14 cellular contexts compared by ENCODE assay signal in the genomic region with DNA sequence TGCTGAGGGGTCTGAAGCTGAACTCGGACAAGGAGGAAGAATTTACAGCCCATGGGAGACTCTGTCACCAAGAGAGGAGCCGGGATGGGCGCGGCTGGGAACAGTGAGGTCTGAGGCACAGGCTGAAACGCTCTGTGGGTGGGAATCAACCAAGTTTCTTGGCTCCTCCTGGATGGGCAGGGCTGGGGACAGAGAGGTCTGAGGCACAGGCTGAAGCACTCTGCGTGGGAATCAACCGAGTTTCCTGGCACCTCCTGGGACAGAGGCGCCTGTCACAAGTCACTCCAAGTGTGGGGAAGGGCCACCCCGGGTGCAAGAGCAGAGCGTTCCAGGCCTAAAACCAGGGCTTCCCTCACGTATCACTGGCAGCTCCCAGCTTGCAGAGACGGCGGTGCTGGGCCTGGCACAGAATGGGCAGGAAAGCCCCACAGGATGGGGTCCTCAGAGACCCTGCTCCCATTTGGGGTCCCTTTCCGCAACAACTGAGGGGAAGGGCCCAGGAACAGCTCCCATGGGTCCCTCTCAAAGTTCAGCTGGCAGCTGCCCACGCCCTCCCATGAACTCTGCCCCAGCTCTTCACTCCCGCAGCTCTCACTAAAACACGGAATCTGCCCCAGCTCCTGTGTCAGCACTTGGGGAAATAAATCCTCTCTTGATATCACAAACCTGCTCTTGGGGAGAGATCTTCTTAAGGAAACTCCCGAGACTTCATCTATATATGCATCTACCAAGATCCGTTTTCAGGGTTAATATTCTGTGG. TPM values are rescaled to one million over a fixed set of nuclear protein-coding genes. Genes with fewer than 3 reads are reported as not detected.
DNase-seq lines count a peak whose midpoint lies in the region; ATAC-seq and TF ChIP-seq lines count a peak whose summit lies in the region.
"Had no signal": no experiment of that assay in that cellular context is flagged by ENCODE, and none has a peak within 500 bp of the region (broad histone marks: within the 10 kb centered on the region; RNA-seq: fewer than 3 reads in every experiment).

No MANE protein-coding gene starts in this region.

- H3K23ac ChIP-seq in mesenchymal stem cell (ENCODE audit: low read length in 2 of 2), result no peak overlapping the region

- no peak overlapping the region for H3K14ac ChIP-seq in mesenchymal stem cell (ENCODE audit: low read length in 2 of 2)

- TF ChIP-seq POLR2A in testis (IDR thresholded peaks at IDR 0.05) (no peak), adrenal gland (IDR thresholded peaks at IDR 0.05) (no peak)

- H3K9me3 ChIP-seq in heart right ventricle, result no peaks in the 10 kb centered on the region
- no peaks in the 10 kb centered on the region for H3K9me3 ChIP-seq in mesenchymal stem cell (ENCODE audit: control insufficient read depth, low read length)
- no peaks in the 10 kb centered on the region for H3K9me3 ChIP-seq in testis
- no peaks in the 10 kb centered on the region for H3K9me3 ChIP-seq in adrenal gland (replicated peaks in 1 of 3)
- H3K9me3 ChIP-seq: HAP-1, Peyer's patch had no signal

- H3K9me3 Mint-ChIP-seq in activated CD8-positive, alpha-beta T cell treated with anti-CD3 and anti-CD28 coated beads, Interleukin-2, amount 10 ng/mL, durations not matched to agents 7 days and 5 days (ENCODE audit: insufficient read depth), result no peaks in the 10 kb centered on the region
- no peaks in the 10 kb centered on the region for H3K9me3 Mint-ChIP-seq in type B pancreatic cell

- intact Hi-C loops in Right ventricle myocardium inferior (cut with DNase I) (no loop called here), cardiac septum (cut with DNase I) (no loop called here), heart right ventricle (cut with DNase I) (no loop called here), testis (cut with DNase I; ENCODE audit: low total_unique reads) (no loop called here), adrenal gland (cut with DNase I) (no loop called here)

- H3K27ac Mint-ChIP-seq in activated CD8-positive, alpha-beta T cell treated with anti-CD3 and anti-CD28 coated beads, Interleukin-2, amount 10 ng/mL, durations not matched to agents 7 days and 5 days, result no peak overlapping the region
- H3K27ac Mint-ChIP-seq in type B pancreatic cell, result no peak overlapping the region

- H2BK12ac ChIP-seq in mesenchymal stem cell (ENCODE audit: low read length in 2 of 2), result no peak overlapping the region

- H3K4me1 Mint-ChIP-seq in activated CD8-positive, alpha-beta T cell treated with anti-CD3 and anti-CD28 coated beads, Interleukin-2, amount 10 ng/mL, durations not matched to agents 7 days and 5 days (ENCODE audit: low read depth), result no peaks in the 10 kb centered on the region
- no peaks in the 10 kb centered on the region for H3K4me1 Mint-ChIP-seq in type B pancreatic cell (ENCODE audit: unreplicated experiment)

- peaks cover 36% of the 10 kb centered on the region for H3K36me3 Mint-ChIP-seq in activated CD8-positive, alpha-beta T cell treated with anti-CD3 and anti-CD28 coated beads, Interleukin-2, amount 10 ng/mL, durations not matched to agents 7 days and 5 days (ENCODE audit: low read depth)
- H3K36me3 Mint-ChIP-seq in type B pancreatic cell, result peaks cover 7% of the 10 kb centered on the region

- no peak overlapping the region for H2BK120ac ChIP-seq in mesenchymal stem cell (ENCODE audit: low read depth, low read length)

- H3K4me3 ChIP-seq in heart right ventricle (no peak overlapping the region), mesenchymal stem cell (ENCODE audit: insufficient read depth in 1 of 2, low read depth in 1 of 2, low read length in 2 of 2) (no peak overlapping the region), testis (no peak overlapping the region), adrenal gland (no peak overlapping the region)
- H3K4me3 ChIP-seq: HAP-1, Peyer's patch had no signal

- no peak overlapping the region for H2BK15ac ChIP-seq in mesenchymal stem cell (ENCODE audit: low read depth, poor library complexity, severe bottlenecking)

- ATAC-seq in Right ventricle myocardium inferior (peak; percentile 62), heart right ventricle (peak in 3 of 8 donors; percentile 14 to 63 (median 43))
- no peak for ATAC-seq in activated CD8-positive, alpha-beta T cell treated with anti-CD3 and anti-CD28 coated beads, Interleukin-2, amount 10 ng/mL, durations not matched to agents 7 days and 5 days

- no peak overlapping the region for H3K4ac ChIP-seq in mesenchymal stem cell (ENCODE audit: low read depth in 1 of 2, low read length in 2 of 2)

- no peak overlapping the region for H3K18ac ChIP-seq in mesenchymal stem cell (ENCODE audit: low read depth in 1 of 2, low read length in 2 of 2)

- TF ChIP-seq CTCF in heart right ventricle (IDR thresholded peaks at IDR 0.05), result no peak
- no peak for TF ChIP-seq CTCF in testis (IDR thresholded peaks at IDR 0.05)
- no peak for TF ChIP-seq CTCF in adrenal gland (IDR thresholded peaks at IDR 0.05)
- no peak for TF ChIP-seq CTCF in type B pancreatic cell (conservative IDR thresholded peaks at IDR 0.05)

- DNase-seq in Right ventricle myocardium inferior (ENCODE audit: missing footprints), result peak; percentile 69
- DNase-seq in cardiac septum (ENCODE audit: low spot score), result no peak
- peak in 1 of 2 donors; percentile 30 for DNase-seq in heart right ventricle
- DNase-seq in mesenchymal stem cell, result no peak
- DNase-seq in testis, result peak; percentile 66
- DNase-seq in activated CD8-positive, alpha-beta T cell treated with anti-CD3 and anti-CD28 coated beads, Interleukin-2, amount 10 ng/mL, durations not matched to agents 7 days and 5 days, result no peak
- DNase-seq in adrenal gland, result no peak
- DNase-seq in type B pancreatic cell (ENCODE audit: extremely low spot score, unreplicated experiment), result no peak
- DNase-seq: DMS153, NCI-H2029, NCI-H2171 treated with DMSO at 0.1 percent for 48 hours, NCI-H774, Peyer's patch had no signal

- WGBS in heart right ventricle, 2 donors, result 72 to 84% methylated on average over 19 of the region's 19 CpGs
- WGBS in mesenchymal stem cell, result 95% methylated on average over 18 of the region's 19 CpGs
- WGBS in testis, 2 donors, result 63 to 71% methylated on average over 13 to 19 of the region's 19 CpGs
- 71 to 89% (median 81%) methylated on average over 8 to 19 of the region's 19 CpGs for WGBS in adrenal gland, 4 donors

- POLR2A ChIA-PET in activated CD8-positive, alpha-beta T cell treated with anti-CD3 and anti-CD28 coated beads, Interleukin-2, amount 10 ng/mL, durations not matched to agents 7 days and 5 days (lab: Charles Lee), result no interaction called here

- peaks cover 0 to 93% (median 26%) of the 10 kb centered on the region in 9 donors for H3K36me3 ChIP-seq in heart right ventricle
- peaks cover 58 to 86% of the 10 kb centered on the region in 2 experiments for H3K36me3 ChIP-seq in mesenchymal stem cell (ENCODE audit: control insufficient read depth in 1 of 2, insufficient read depth in 2 of 2, low read depth in 1 of 2, low read length in 2 of 2)
- no peaks in the 10 kb centered on the region for H3K36me3 ChIP-seq in testis (ENCODE audit: low read depth, missing control alignments)
- H3K36me3 ChIP-seq in adrenal gland (replicated peaks in 1 of 2), result peaks cover 0 to 66% of the 10 kb centered on the region in 2 donors

- H3K27ac ChIP-seq in heart right ventricle (peak overlapping the region in 8 of 10 donors; percentile 7 to 67 (median 18)), mesenchymal stem cell (ENCODE audit: low read length, poor library complexity, severe bottlenecking) (no peak overlapping the region), testis (no peak overlapping the region), adrenal gland (peak overlapping the region in 2 of 5 donors; percentile 13 to 45)
- H3K27ac ChIP-seq: Peyer's patch had no signal

- H2AFZ ChIP-seq in mesenchymal stem cell (ENCODE audit: low read depth, low read length), result no peak overlapping the region

- H2AK5ac ChIP-seq in mesenchymal stem cell (ENCODE audit: low read length, severe bottlenecking), result no peak overlapping the region

- CTCF ChIA-PET in activated CD8-positive, alpha-beta T cell treated with anti-CD3 and anti-CD28 coated beads, Interleukin-2, amount 10 ng/mL, durations not matched to agents 7 days and 5 days (lab: Charles Lee), result interaction anchor here (0.6 kb wide), 1 partner anchor 113 kb away, joined by 3 read pairs; no protein-coding TSS in a partner anchor

- H3K4me2 ChIP-seq in mesenchymal stem cell (ENCODE audit: low read length, poor library complexity, severe bottlenecking), result no peak overlapping the region

- H3K4me3 Mint-ChIP-seq in activated CD8-positive, alpha-beta T cell treated with anti-CD3 and anti-CD28 coated beads, Interleukin-2, amount 10 ng/mL, durations not matched to agents 7 days and 5 days, result no peak overlapping the region
- H3K4me3 Mint-ChIP-seq in type B pancreatic cell, result no peak overlapping the region

- H4K91ac ChIP-seq in mesenchymal stem cell (ENCODE audit: low read length), result no peak overlapping the region

- H3K27me3 ChIP-seq in heart right ventricle (no peaks in the 10 kb centered on the region), mesenchymal stem cell (ENCODE audit: control insufficient read depth in 1 of 2, insufficient read depth in 1 of 2, low read length in 2 of 2) (no peaks in the 10 kb centered on the region), testis (no peaks in the 10 kb centered on the region), adrenal gland (no peaks in the 10 kb centered on the region)
- H3K27me3 ChIP-seq: Peyer's patch had no signal

- peaks cover 46% of the 10 kb centered on the region for H3K79me1 ChIP-seq in mesenchymal stem cell (replicated peaks; ENCODE audit: low read length, poor library complexity, severe bottlenecking)

- H3K27me3 Mint-ChIP-seq in activated CD8-positive, alpha-beta T cell treated with anti-CD3 and anti-CD28 coated beads, Interleukin-2, amount 10 ng/mL, durations not matched to agents 7 days and 5 days (ENCODE audit: low read depth), result no peaks in the 10 kb centered on the region
- H3K27me3 Mint-ChIP-seq in type B pancreatic cell, result no peaks in the 10 kb centered on the region

- peak overlapping the region; percentile 26 for H3K9ac ChIP-seq in mesenchymal stem cell (ENCODE audit: low read length)

- H2BK5ac ChIP-seq in mesenchymal stem cell (ENCODE audit: low read depth, low read length, poor library complexity, severe bottlenecking), result no peak overlapping the region

- peaks cover 0 to 37% (median 21%) of the 10 kb centered on the region in 9 donors for H3K4me1 ChIP-seq in heart right ventricle
- H3K4me1 ChIP-seq in mesenchymal stem cell (ENCODE audit: control insufficient read depth, insufficient read depth, low read depth, low read length), result peaks cover 22% of the 10 kb centered on the region
- peaks cover 4% of the 10 kb centered on the region for H3K4me1 ChIP-seq in testis
- no peaks in the 10 kb centered on the region for H3K4me1 ChIP-seq in adrenal gland (replicated peaks in 1 of 2)
- H3K4me1 ChIP-seq: HAP-1, Peyer's patch had no signal

- no peak overlapping the region for H4K8ac ChIP-seq in mesenchymal stem cell (ENCODE audit: low read length)

RNA-seq across cellular contexts. Expression of a gene that starts 18.5 kb away (rescaled TPM):
- total RNA-seq in Right ventricle myocardium inferior (71.8 TPM), cardiac septum (89.0 TPM), heart right ventricle (100 to 1,000 TPM in 1 of 10 donors, 10 to 100 TPM in 9; 68.4 to 168 (median 81.9) TPM), testis (100 to 1,000 TPM; 201 to 204 TPM), adrenal gland (100 to 1,000 TPM; 105 to 193 (median 122) TPM), type B pancreatic cell (ENCODE audit: low replicate concordance) (127 and 139 TPM in 2 replicates)
- polyA plus RNA-seq in heart right ventricle (10 to 100 TPM; 63.9 to 95.1 TPM), testis (ENCODE audit: insufficient read depth, low read depth, low replicate concordance) (134 TPM), adrenal gland (100 to 1,000 TPM in 2 of 3 donors, 10 to 100 TPM in 1; 88.7 to 133 (median 120) TPM)
- polyA plus RNA-seq in mesenchymal stem cell (2013, experiment 1 of 2), result 99.9 TPM
- polyA plus RNA-seq in mesenchymal stem cell (2013, experiment 2 of 2), result 96.6 TPM
- 100 to 1,000 TPM in 1 of 2 experiments, 10 to 100 TPM in 1; 91.5 to 100 TPM for total RNA-seq in activated CD8-positive, alpha-beta T cell treated with anti-CD3 and anti-CD28 coated beads, Interleukin-2, amount 10 ng/mL, durations not matched to agents 7 days and 5 days

RNA-seq across cellular contexts. Expression of a gene that starts 30.8 kb away (rescaled TPM):
- total RNA-seq in Right ventricle myocardium inferior, result 9.7 TPM
- 15.2 TPM for total RNA-seq in cardiac septum
- total RNA-seq in heart right ventricle, result 10 to 100 TPM in 7 of 10 donors, 1 to 10 TPM in 3; 7.0 to 16.0 (median 12.5) TPM
- polyA plus RNA-seq in heart right ventricle, result 10 to 100 TPM in 1 of 2 donors, 1 to 10 TPM in 1; 9.2 to 12.1 TPM
- polyA plus RNA-seq in mesenchymal stem cell (2013, experiment 1 of 2), result 8.7 TPM
- polyA plus RNA-seq in mesenchymal stem cell (2013, experiment 2 of 2), result 8.0 TPM
- 100 to 1,000 TPM; 128 to 147 TPM for total RNA-seq in testis
- 183 TPM for polyA plus RNA-seq in testis (ENCODE audit: insufficient read depth, low read depth, low replicate concordance)
- total RNA-seq in activated CD8-positive, alpha-beta T cell treated with anti-CD3 and anti-CD28 coated beads, Interleukin-2, amount 10 ng/mL, durations not matched to agents 7 days and 5 days, result 10 to 100 TPM; 70.6 to 74.3 TPM
- total RNA-seq in adrenal gland, result 10 to 100 TPM in 7 of 8 donors, 1 to 10 TPM in 1; 5.8 to 98.9 (median 20.8) TPM
- 10 to 100 TPM in 2 of 3 donors, 1 to 10 TPM in 1; 6.8 to 39.2 (median 13.6) TPM for polyA plus RNA-seq in adrenal gland
- total RNA-seq in type B pancreatic cell (ENCODE audit: low replicate concordance), result 68.8 and 76.3 TPM in 2 replicates

RNA-seq across cellular contexts. Expression of a gene that starts 36.2 kb away (rescaled TPM):
- total RNA-seq in Right ventricle myocardium inferior (1.4 TPM), cardiac septum (4.3 TPM), heart right ventricle (1 to 10 TPM; 1.2 to 6.5 (median 2.2) TPM), testis (100 to 1,000 TPM; 208 to 276 TPM), adrenal gland (1 to 10 TPM in 6 of 8 donors, under 1 TPM in 2; 0.69 to 8.7 (median 2.1) TPM), type B pancreatic cell (ENCODE audit: low replicate concordance) (4.9 and 7.4 TPM in 2 replicates)
- polyA plus RNA-seq in heart right ventricle (10 to 100 TPM in 1 of 2 donors, 1 to 10 TPM in 1; 8.6 to 13.1 TPM), testis (ENCODE audit: insufficient read depth, low read depth, low replicate concordance) (796 TPM), adrenal gland (10 to 100 TPM in 2 of 3 donors, 1 to 10 TPM in 1; 2.6 to 24.6 (median 17.4) TPM)
- 2.2 TPM for polyA plus RNA-seq in mesenchymal stem cell (2013, experiment 1 of 2)
- polyA plus RNA-seq in mesenchymal stem cell (2013, experiment 2 of 2), result 2.1 TPM
- total RNA-seq in activated CD8-positive, alpha-beta T cell treated with anti-CD3 and anti-CD28 coated beads, Interleukin-2, amount 10 ng/mL, durations not matched to agents 7 days and 5 days, result 1 to 10 TPM; 8.7 to 9.5 TPM

RNA-seq across cellular contexts. Expression of a gene that starts 36.8 kb away (rescaled TPM):
- total RNA-seq in Right ventricle myocardium inferior (14.3 TPM), cardiac septum (17.0 TPM), heart right ventricle (10 to 100 TPM; 10.0 to 30.5 (median 16.2) TPM), testis (10 to 100 TPM; 22.8 to 31.6 TPM), adrenal gland (10 to 100 TPM; 25.5 to 54.0 (median 45.2) TPM), type B pancreatic cell (ENCODE audit: low replicate concordance) (34.6 and 37.8 TPM in 2 replicates)
- polyA plus RNA-seq in heart right ventricle (10 to 100 TPM in 1 of 2 donors, 1 to 10 TPM in 1; 8.9 to 12.8 TPM), testis (ENCODE audit: insufficient read depth, low read depth, low replicate concordance) (17.8 TPM), adrenal gland (10 to 100 TPM; 13.6 to 22.4 (median 16.0) TPM)
- 48.9 TPM for polyA plus RNA-seq in mesenchymal stem cell (2013, experiment 1 of 2)
- 47.9 TPM for polyA plus RNA-seq in mesenchymal stem cell (2013, experiment 2 of 2)
- total RNA-seq in activated CD8-positive, alpha-beta T cell treated with anti-CD3 and anti-CD28 coated beads, Interleukin-2, amount 10 ng/mL, durations not matched to agents 7 days and 5 days, result 100 to 1,000 TPM; 235 to 240 TPM

Comparison
In these comparisons a context has a peak if more than half of its experiments do, and no peak if none do; other contexts are left out.
1. DNase-seq: peak in Right ventricle myocardium inferior (single experiment) and testis (single experiment); none in cardiac septum (single experiment), mesenchymal stem cell (single experiment), activated CD8-positive, alpha-beta T cell treated with anti-CD3 and anti-CD28 coated beads, Interleukin-2, amount 10 ng/mL, durations not matched to agents 7 days and 5 days (single experiment), adrenal gland (0 of 7) and type B pancreatic cell (single experiment).
2. H3K27ac ChIP-seq: peak in heart right ventricle (8 of 10); none in mesenchymal stem cell (single experiment) and testis (0 of 2).
3. RNA of a gene that starts 36.2 kb away (total RNA-seq): 208 to 276 TPM in testis; 8.7 to 9.5 TPM in activated CD8-positive, alpha-beta T cell treated with anti-CD3 and anti-CD28 coated beads, Interleukin-2, amount 10 ng/mL, durations not matched to agents 7 days and 5 days, 4.9 to 7.4 TPM in type B pancreatic cell, 4.3 TPM in cardiac septum (single experiment), 0.69 to 8.7 TPM in adrenal gland, 1.2 to 6.5 TPM in heart right ventricle and 1.4 TPM in Right ventricle myocardium inferior (single experiment); every median in the first group is over 10 times any median in the second.